ENCODE assay signal across 1 cellular context in genomic region chr5:77892061-77893010, GRCh38.
TF ChIP-seq lines count a peak whose summit lies in the region.

No MANE protein-coding gene starts in this region.

TF ChIP-seq in GM23338, 12 proteins besides CTCF, POLR2A, EP300 and RAD21 (continued from another document):
- TF ChIP-seq, protein P1, sequence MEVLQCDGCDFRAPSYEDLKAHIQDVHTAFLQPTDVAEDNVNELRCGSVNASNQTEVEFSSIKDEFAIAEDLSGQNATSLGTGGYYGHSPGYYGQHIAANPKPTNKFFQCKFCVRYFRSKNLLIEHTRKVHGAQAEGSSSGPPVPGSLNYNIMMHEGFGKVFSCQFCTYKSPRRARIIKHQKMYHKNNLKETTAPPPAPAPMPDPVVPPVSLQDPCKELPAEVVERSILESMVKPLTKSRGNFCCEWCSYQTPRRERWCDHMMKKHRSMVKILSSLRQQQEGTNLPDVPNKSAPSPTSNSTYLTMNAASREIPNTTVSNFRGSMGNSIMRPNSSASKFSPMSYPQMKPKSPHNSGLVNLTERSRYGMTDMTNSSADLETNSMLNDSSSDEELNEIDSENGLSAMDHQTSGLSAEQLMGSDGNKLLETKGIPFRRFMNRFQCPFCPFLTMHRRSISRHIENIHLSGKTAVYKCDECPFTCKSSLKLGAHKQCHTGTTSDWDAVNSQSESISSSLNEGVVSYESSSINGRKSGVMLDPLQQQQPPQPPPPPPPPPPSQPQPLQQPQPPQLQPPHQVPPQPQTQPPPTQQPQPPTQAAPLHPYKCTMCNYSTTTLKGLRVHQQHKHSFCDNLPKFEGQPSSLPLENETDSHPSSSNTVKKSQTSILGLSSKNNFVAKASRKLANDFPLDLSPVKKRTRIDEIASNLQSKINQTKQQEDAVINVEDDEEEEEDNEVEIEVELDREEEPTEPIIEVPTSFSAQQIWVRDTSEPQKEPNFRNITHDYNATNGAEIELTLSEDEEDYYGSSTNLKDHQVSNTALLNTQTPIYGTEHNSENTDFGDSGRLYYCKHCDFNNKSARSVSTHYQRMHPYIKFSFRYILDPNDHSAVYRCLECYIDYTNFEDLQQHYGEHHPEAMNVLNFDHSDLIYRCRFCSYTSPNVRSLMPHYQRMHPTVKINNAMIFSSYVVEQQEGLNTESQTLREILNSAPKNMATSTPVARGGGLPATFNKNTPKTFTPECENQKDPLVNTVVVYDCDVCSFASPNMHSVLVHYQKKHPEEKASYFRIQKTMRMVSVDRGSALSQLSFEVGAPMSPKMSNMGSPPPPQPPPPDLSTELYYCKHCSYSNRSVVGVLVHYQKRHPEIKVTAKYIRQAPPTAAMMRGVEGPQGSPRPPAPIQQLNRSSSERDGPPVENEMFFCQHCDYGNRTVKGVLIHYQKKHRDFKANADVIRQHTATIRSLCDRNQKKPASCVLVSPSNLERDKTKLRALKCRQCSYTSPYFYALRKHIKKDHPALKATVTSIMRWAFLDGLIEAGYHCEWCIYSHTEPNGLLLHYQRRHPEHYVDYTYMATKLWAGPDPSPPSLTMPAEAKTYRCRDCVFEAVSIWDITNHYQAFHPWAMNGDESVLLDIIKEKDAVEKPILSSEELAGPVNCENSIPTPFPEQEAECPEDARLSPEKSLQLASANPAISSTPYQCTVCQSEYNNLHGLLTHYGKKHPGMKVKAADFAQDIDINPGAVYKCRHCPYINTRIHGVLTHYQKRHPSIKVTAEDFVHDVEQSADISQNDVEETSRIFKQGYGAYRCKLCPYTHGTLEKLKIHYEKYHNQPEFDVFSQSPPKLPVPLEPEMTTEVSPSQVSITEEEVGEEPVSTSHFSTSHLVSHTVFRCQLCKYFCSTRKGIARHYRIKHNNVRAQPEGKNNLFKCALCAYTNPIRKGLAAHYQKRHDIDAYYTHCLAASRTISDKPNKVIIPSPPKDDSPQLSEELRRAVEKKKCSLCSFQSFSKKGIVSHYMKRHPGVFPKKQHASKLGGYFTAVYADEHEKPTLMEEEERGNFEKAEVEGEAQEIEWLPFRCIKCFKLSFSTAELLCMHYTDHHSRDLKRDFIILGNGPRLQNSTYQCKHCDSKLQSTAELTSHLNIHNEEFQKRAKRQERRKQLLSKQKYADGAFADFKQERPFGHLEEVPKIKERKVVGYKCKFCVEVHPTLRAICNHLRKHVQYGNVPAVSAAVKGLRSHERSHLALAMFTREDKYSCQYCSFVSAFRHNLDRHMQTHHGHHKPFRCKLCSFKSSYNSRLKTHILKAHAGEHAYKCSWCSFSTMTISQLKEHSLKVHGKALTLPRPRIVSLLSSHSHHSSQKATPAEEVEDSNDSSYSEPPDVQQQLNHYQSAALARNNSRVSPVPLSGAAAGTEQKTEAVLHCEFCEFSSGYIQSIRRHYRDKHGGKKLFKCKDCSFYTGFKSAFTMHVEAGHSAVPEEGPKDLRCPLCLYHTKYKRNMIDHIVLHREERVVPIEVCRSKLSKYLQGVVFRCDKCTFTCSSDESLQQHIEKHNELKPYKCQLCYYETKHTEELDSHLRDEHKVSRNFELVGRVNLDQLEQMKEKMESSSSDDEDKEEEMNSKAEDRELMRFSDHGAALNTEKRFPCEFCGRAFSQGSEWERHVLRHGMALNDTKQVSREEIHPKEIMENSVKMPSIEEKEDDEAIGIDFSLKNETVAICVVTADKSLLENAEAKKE (CRISPR knock-in tag; IDR thresholded peaks at IDR 0.05), result no peak
- TF ChIP-seq EZH2 (IDR thresholded peaks at IDR 0.05; ENCODE audit: low read depth, unreplicated experiment) (no peak), ZNF114 (CRISPR knock-in tag; IDR thresholded peaks at IDR 0.05) (no peak), POLR2AphosphoS5 (IDR thresholded peaks at IDR 0.05; ENCODE audit: low read depth) (no peak), CREB1 (CRISPR knock-in tag; IDR thresholded peaks at IDR 0.05; ENCODE audit: low read depth) (no peak), ZNF331 (CRISPR knock-in tag; IDR thresholded peaks at IDR 0.05; ENCODE audit: low read depth) (no peak), EZH2phosphoT487 (IDR thresholded peaks at IDR 0.05; ENCODE audit: unreplicated experiment) (no peak), JUNB (IDR thresholded peaks at IDR 0.05; ENCODE audit: unreplicated experiment) (no peak), NANOG (IDR thresholded peaks at IDR 0.05; ENCODE audit: borderline replicate concordance) (no peak)
- TF ChIP-seq, protein P2, sequence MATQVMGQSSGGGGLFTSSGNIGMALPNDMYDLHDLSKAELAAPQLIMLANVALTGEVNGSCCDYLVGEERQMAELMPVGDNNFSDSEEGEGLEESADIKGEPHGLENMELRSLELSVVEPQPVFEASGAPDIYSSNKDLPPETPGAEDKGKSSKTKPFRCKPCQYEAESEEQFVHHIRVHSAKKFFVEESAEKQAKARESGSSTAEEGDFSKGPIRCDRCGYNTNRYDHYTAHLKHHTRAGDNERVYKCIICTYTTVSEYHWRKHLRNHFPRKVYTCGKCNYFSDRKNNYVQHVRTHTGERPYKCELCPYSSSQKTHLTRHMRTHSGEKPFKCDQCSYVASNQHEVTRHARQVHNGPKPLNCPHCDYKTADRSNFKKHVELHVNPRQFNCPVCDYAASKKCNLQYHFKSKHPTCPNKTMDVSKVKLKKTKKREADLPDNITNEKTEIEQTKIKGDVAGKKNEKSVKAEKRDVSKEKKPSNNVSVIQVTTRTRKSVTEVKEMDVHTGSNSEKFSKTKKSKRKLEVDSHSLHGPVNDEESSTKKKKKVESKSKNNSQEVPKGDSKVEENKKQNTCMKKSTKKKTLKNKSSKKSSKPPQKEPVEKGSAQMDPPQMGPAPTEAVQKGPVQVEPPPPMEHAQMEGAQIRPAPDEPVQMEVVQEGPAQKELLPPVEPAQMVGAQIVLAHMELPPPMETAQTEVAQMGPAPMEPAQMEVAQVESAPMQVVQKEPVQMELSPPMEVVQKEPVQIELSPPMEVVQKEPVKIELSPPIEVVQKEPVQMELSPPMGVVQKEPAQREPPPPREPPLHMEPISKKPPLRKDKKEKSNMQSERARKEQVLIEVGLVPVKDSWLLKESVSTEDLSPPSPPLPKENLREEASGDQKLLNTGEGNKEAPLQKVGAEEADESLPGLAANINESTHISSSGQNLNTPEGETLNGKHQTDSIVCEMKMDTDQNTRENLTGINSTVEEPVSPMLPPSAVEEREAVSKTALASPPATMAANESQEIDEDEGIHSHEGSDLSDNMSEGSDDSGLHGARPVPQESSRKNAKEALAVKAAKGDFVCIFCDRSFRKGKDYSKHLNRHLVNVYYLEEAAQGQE (IDR thresholded peaks at IDR 0.05; ENCODE audit: unreplicated experiment), result no peak
